In genomic region chr4:107050525-107051135, GRCh38 we compare ENCODE assay signal across 10 cellular contexts. TPM values are rescaled to one million over a fixed set of nuclear protein-coding genes. Genes with fewer than 3 reads are reported as not detected.
DNase-seq lines count a peak whose midpoint lies in the region; ATAC-seq and TF ChIP-seq lines count a peak whose summit lies in the region.
"Had no signal": no experiment of that assay in that cellular context is flagged by ENCODE, and none has a peak within 500 bp of the region (broad histone marks: within the 10 kb centered on the region; RNA-seq: fewer than 3 reads in every experiment).

No MANE protein-coding gene starts in this region.

- TF ChIP-seq EP300 in esophagus muscularis mucosa (IDR thresholded peaks at IDR 0.05), result no peak

- H3K27ac ChIP-seq in heart left ventricle, result no peak overlapping the region
- no peak overlapping the region for H3K27ac ChIP-seq in OCI-LY1 (ENCODE audit: low read depth, low read length, poor library complexity, severe bottlenecking)
- no peak overlapping the region for H3K27ac ChIP-seq in esophagus muscularis mucosa (replicated peaks in 1 of 4)
- H3K27ac ChIP-seq in uterus, result no peak overlapping the region

- no peaks in the 10 kb centered on the region for H4K20me1 ChIP-seq in OCI-LY1 (ENCODE audit: insufficient read depth, low read length)

- H3K9me2 ChIP-seq in OCI-LY1 (ENCODE audit: low read depth, low read length), result no peaks in the 10 kb centered on the region

- TF ChIP-seq POLR2A in heart left ventricle (IDR thresholded peaks at IDR 0.05), result no peak
- no peak for TF ChIP-seq POLR2A in esophagus muscularis mucosa (IDR thresholded peaks at IDR 0.05; ENCODE audit: low read depth)
- no peak for TF ChIP-seq POLR2A in uterus (IDR thresholded peaks at IDR 0.05)

- no peaks in the 10 kb centered on the region for H3K27me3 ChIP-seq in heart left ventricle
- H3K27me3 ChIP-seq in OCI-LY1 (ENCODE audit: insufficient read depth, low read length), result no peaks in the 10 kb centered on the region
- H3K27me3 ChIP-seq in esophagus muscularis mucosa, result no peaks in the 10 kb centered on the region
- H3K27me3 ChIP-seq in uterus, result no peaks in the 10 kb centered on the region

- H3K79me2 ChIP-seq in OCI-LY1 (ENCODE audit: insufficient read depth, low read length), result no peaks in the 10 kb centered on the region

- TF ChIP-seq CTCF in heart left ventricle (IDR thresholded peaks at IDR 0.05) (peak; percentile 14 to 59 (median 30)), OCI-LY1 (IDR thresholded peaks at IDR 0.05; ENCODE audit: low read length) (peak; percentile 47; the same call in 1 of the 2 replicates), esophagus muscularis mucosa (IDR thresholded peaks at IDR 0.05) (peak in 2 of 3 experiments; percentile 34 to 49), uterus (IDR thresholded peaks at IDR 0.05) (peak; percentile 7 to 38 (median 26))

- H3F3A ChIP-seq in OCI-LY1 (ENCODE audit: insufficient read depth, low read length), result no peaks in the 10 kb centered on the region

- H3K9ac ChIP-seq in OCI-LY1 (ENCODE audit: low read length), result no peak overlapping the region

- DNase-seq in heart left ventricle (no peak), left cardiac atrium (no peak), esophagus muscularis mucosa (ENCODE audit: extremely low spot score) (no peak), uterus (no peak), NCI-H1694 treated with DMSO at 0.1 percent for 48 hours (lab: John Stamatoyannopoulos, UW) (no peak), NCI-H446 (lab: John Stamatoyannopoulos, UW) (no peak)
- no peak for DNase-seq in stimulated activated CD8-positive, alpha-beta memory T cell treated with anti-CD3 and anti-CD28 coated beads, Interleukin-4, amount 100 ng/mL, for 48 hours
- DNase-seq: DMS79, MV-4-11 had no signal

- H3K36me3 ChIP-seq in heart left ventricle (no peaks in the 10 kb centered on the region), OCI-LY1 (ENCODE audit: insufficient read depth, low read length) (no peaks in the 10 kb centered on the region), esophagus muscularis mucosa (no peaks in the 10 kb centered on the region), uterus (no peaks in the 10 kb centered on the region)

- H3K4me2 ChIP-seq in OCI-LY1 (ENCODE audit: low read length), result no peak overlapping the region

- H3K4me3 ChIP-seq in heart left ventricle (no peak overlapping the region), OCI-LY1 (ENCODE audit: low read depth, low read length, poor library complexity, severe bottlenecking) (no peak overlapping the region), esophagus muscularis mucosa (no peak overlapping the region), uterus (no peak overlapping the region)

- H3K9me3 ChIP-seq in heart left ventricle (peaks cover 0 to 20% (median 8%) of the 10 kb centered on the region in 12 donors), OCI-LY1 (ENCODE audit: low read length) (0 out of 2 replicates have a peak, but pooled peaks cover 2% of the 10 kb centered on the region), esophagus muscularis mucosa (peaks cover 0 to 11% (median 7%) of the 10 kb centered on the region in 4 donors), uterus (peaks cover 0 to 6% of the 10 kb centered on the region in 2 donors)

- H3K4me1 ChIP-seq in heart left ventricle (no peaks in the 10 kb centered on the region), OCI-LY1 (ENCODE audit: insufficient read depth, low read length, severe bottlenecking) (no peaks in the 10 kb centered on the region), esophagus muscularis mucosa (no peaks in the 10 kb centered on the region), uterus (no peaks in the 10 kb centered on the region)

- ATAC-seq in heart left ventricle (no peak), left cardiac atrium (no peak)

- intact Hi-C loops in heart left ventricle (cut with DNase I) (loop anchor here in 3 of 10 donors (5.0 to 10.0 kb wide), 2 partner anchors 132 to 134 kb away; no protein-coding TSS in a partner anchor), left cardiac atrium (cut with DNase I) (no loop called here), esophagus muscularis mucosa (cut with DNase I) (no loop called here), uterus (cut with DNase I; ENCODE audit: low total_unique reads) (no loop called here)

- 56 to 61% (median 58%) methylated on average over 3 of the region's 3 CpGs for WGBS in heart left ventricle, 4 donors
- 70% methylated on average over 3 of the region's 3 CpGs for WGBS in esophagus muscularis mucosa

- H2AFZ ChIP-seq in OCI-LY1 (ENCODE audit: low read length), result no peak overlapping the region

RNA-seq across cellular contexts. Expression of gene DKK2, which starts 14.5 kb away (rescaled TPM):
- total RNA-seq in heart left ventricle (1 to 10 TPM in 4 of 9 donors, under 1 TPM in 4, not detected in 1; 0.40 to 2.5 (median 1.4) TPM), left cardiac atrium (1 to 10 TPM in 1 of 2 donors, under 1 TPM in 1; 0.88 to 3.7 TPM), esophagus muscularis mucosa (1 to 10 TPM in 1 of 4 donors, under 1 TPM in 3; 0.52 to 1.8 (median 0.70) TPM), uterus (10 to 100 TPM in 1 of 4 donors, 1 to 10 TPM in 1, not detected in 2; 1.5 to 25.0 TPM)
- polyA plus RNA-seq in heart left ventricle, result under 1 TPM; 0.42 to 0.43 TPM
